In the genomic region with DNA sequence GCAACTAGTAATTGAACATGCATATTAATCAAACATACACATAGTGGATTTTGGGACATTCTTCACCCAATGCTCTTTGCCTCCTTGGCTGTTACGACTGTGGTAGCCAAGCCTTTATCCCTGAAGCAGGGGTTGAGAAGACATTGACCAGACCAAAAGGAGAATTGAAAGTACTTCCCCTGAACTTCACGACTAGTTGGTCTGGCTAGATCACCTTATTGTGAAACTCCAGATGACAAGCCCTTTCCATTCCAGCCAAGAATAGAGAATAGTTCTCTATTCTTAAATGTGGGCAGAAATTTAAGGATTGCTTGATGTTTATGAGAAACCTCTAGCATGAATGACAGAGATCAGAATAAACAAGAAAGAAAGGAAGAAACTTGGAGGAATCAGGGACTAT, we compare ENCODE assay signal across 27 cellular contexts.
DNase-seq lines count a peak whose midpoint lies in the region; ATAC-seq and TF ChIP-seq lines count a peak whose summit lies in the region.
"Had no signal": no experiment of that assay in that cellular context is flagged by ENCODE, and none has a peak within 500 bp of the region (broad histone marks: within the 10 kb centered on the region; RNA-seq: fewer than 3 reads in every experiment).

No MANE protein-coding gene starts in this region.

- peaks cover 5 to 34% (median 16%) of the 10 kb centered on the region in 5 donors for H3K27me3 Mint-ChIP-seq in naive thymus-derived CD4-positive, alpha-beta T cell

- TF ChIP-seq EP300 in sigmoid colon (IDR thresholded peaks at IDR 0.05) = no peak

- intact Hi-C loops in naive thymus-derived CD4-positive, alpha-beta T cell (cut with micrococcal nuclease) = no loop called here
- intact Hi-C loops in sigmoid colon (cut with DNase I) = no loop called here

- CTCF ChIA-PET in GM10248 (lab: Yijun Ruan, JAX) = no interaction called here
- CTCF ChIA-PET in naive thymus-derived CD4-positive, alpha-beta T cell (lab: Charles Lee) = no interaction called here

- H3K4me1 Mint-ChIP-seq in naive thymus-derived CD4-positive, alpha-beta T cell = no peaks in the 10 kb centered on the region
- H3K4me1 Mint-ChIP-seq: IgD-negative memory B cell, WTC11 had no signal

- POLR2A ChIA-PET in GM10248 (lab: Yijun Ruan, JAX) = no interaction called here
- POLR2A ChIA-PET in naive thymus-derived CD4-positive, alpha-beta T cell (lab: Charles Lee) = no interaction called here

- no peak overlapping the region for H3K4me3 Mint-ChIP-seq in naive thymus-derived CD4-positive, alpha-beta T cell
- H3K4me3 Mint-ChIP-seq: CD4-positive, alpha-beta T cell; HFFc6; IgD-negative memory B cell; WTC11 had no signal

- H3K4me3 ChIP-seq in naive thymus-derived CD4-positive, alpha-beta T cell (ENCODE audit: low read length) = no peak overlapping the region
- no peak overlapping the region for H3K4me3 ChIP-seq in sigmoid colon
- H3K4me3 ChIP-seq: lung, MG63, SK-N-MC, uterus had no signal

- no peaks in the 10 kb centered on the region for H3K27me3 ChIP-seq in naive thymus-derived CD4-positive, alpha-beta T cell (ENCODE audit: control insufficient read depth in 2 of 2, insufficient read depth in 2 of 2, low read length in 2 of 2)
- no peaks in the 10 kb centered on the region for H3K27me3 ChIP-seq in sigmoid colon
- H3K27me3 ChIP-seq: MG63, uterus had no signal

- DNase-seq in GM10248 (ENCODE audit: extremely low spot score) = peak; percentile 22
- DNase-seq in SIG-M5 treated with dmso at 0.1 percent for 504 hours (lab: John Stamatoyannopoulos, UW; ENCODE audit: unreplicated experiment) = peak; percentile 89
- no peak for DNase-seq in naive thymus-derived CD4-positive, alpha-beta T cell
- DNase-seq in sigmoid colon = no peak
- DNase-seq in NCI-H1436 treated with DMSO at 0.1 percent for 48 hours (lab: John Stamatoyannopoulos, UW) = no peak
- DNase-seq in NCI-H2227 (lab: John Stamatoyannopoulos, UW; ENCODE audit: unreplicated experiment) = no peak
- DNase-seq: ACHN; activated CD4-positive, alpha-beta T cell treated with anti-CD3 and anti-CD28 coated beads, Interleukin-2, amount 50 U/mL, for 48 hours; activated gamma-delta T cell; activated T-cell treated with anti-CD3 and anti-CD28 coated beads for 4 hours; CD4-positive, alpha-beta T cell; dermis blood vessel endothelial cell; DMS 273 treated with DMSO at 0.1 percent for 48 hours; foreskin melanocyte; HFFc6; MG63; NCI-H1694 treated with DMSO at 0.1 percent for 48 hours; stimulated activated CD4-positive, alpha-beta T cell treated with anti-CD3 and anti-CD28 coated beads, Interleukin-12 subunit alpha, Interleukin-12 subunit beta, amount 100 ng/mL, for 4 hours; stimulated activated CD8-positive, alpha-beta memory T cell treated with anti-CD3 and anti-CD28 coated beads, Interleukin-4, amount 100 ng/mL, for 48 hours; uterus had no signal

- peaks cover 0 to 4% (median 0%) of the 10 kb centered on the region in 11 donors for H3K9me3 Mint-ChIP-seq in naive thymus-derived CD4-positive, alpha-beta T cell
- H3K9me3 Mint-ChIP-seq: CD4-positive, alpha-beta T cell had no signal

- no peak overlapping the region for H3K27ac ChIP-seq in naive thymus-derived CD4-positive, alpha-beta T cell (ENCODE audit: low read depth, low read length)
- H3K27ac ChIP-seq in sigmoid colon = no peak overlapping the region
- H3K27ac ChIP-seq: epithelial cell of prostate, SK-N-MC, uterus had no signal

- no peaks in the 10 kb centered on the region for H3K4me1 ChIP-seq in naive thymus-derived CD4-positive, alpha-beta T cell (ENCODE audit: control insufficient read depth in 2 of 2, insufficient read depth in 2 of 2, low read length in 2 of 2)
- peaks cover 0 to 13% (median 6%) of the 10 kb centered on the region in 4 donors for H3K4me1 ChIP-seq in sigmoid colon
- H3K4me1 ChIP-seq: uterus had no signal

- no peak for TF ChIP-seq POLR2A in sigmoid colon (IDR thresholded peaks at IDR 0.05)

- ATAC-seq in HG02798 (IDR thresholded peaks at IDR 0.05; ENCODE audit: poor library complexity, unreplicated experiment) (peak; percentile 50), GM21529 (IDR thresholded peaks at IDR 0.05; ENCODE audit: unreplicated experiment) (no peak)
- peak; percentile 64 for ATAC-seq in naive thymus-derived CD4-positive, alpha-beta T cell
- ATAC-seq: WTC11 had no signal

- no peak overlapping the region for H3K27ac Mint-ChIP-seq in naive thymus-derived CD4-positive, alpha-beta T cell
- H3K27ac Mint-ChIP-seq: CD4-positive, alpha-beta T cell; HFFc6; IgD-negative memory B cell; WTC11 had no signal

- no peaks in the 10 kb centered on the region for H3K36me3 Mint-ChIP-seq in naive thymus-derived CD4-positive, alpha-beta T cell
- H3K36me3 Mint-ChIP-seq: WTC11 had no signal

- H3K36me3 ChIP-seq in naive thymus-derived CD4-positive, alpha-beta T cell (ENCODE audit: control insufficient read depth in 2 of 3, insufficient read depth in 3 of 3, low read length in 3 of 3) = no peaks in the 10 kb centered on the region
- no peaks in the 10 kb centered on the region for H3K36me3 ChIP-seq in sigmoid colon
- H3K36me3 ChIP-seq: MG63, uterus had no signal

- 84 to 88% methylated on average over 2 of the region's 2 CpGs for WGBS in sigmoid colon, 2 donors

- no peaks in the 10 kb centered on the region for H3K9me3 ChIP-seq in naive thymus-derived CD4-positive, alpha-beta T cell (ENCODE audit: control insufficient read depth in 2 of 3, low read length in 3 of 3)
- H3K9me3 ChIP-seq in sigmoid colon = no peaks in the 10 kb centered on the region
- H3K9me3 ChIP-seq: MG63, uterus had no signal

- no peak for TF ChIP-seq CTCF in GM10248 (IDR thresholded peaks at IDR 0.05; ENCODE audit: control extremely low read depth, extremely low read depth, low read depth, missing control alignments)
- TF ChIP-seq CTCF in sigmoid colon (IDR thresholded peaks at IDR 0.05) = no peak

Comparison
In these comparisons a context has a peak if more than half of its experiments do, and no peak if none do; other contexts are left out.
1. DNase-seq: peak in GM10248 (single experiment) and SIG-M5 treated with dmso at 0.1 percent for 504 hours (single experiment); none in naive thymus-derived CD4-positive, alpha-beta T cell (0 of 9), sigmoid colon (single experiment), NCI-H1436 treated with DMSO at 0.1 percent for 48 hours (single experiment) and NCI-H2227 (single experiment).